In the genomic region with DNA sequence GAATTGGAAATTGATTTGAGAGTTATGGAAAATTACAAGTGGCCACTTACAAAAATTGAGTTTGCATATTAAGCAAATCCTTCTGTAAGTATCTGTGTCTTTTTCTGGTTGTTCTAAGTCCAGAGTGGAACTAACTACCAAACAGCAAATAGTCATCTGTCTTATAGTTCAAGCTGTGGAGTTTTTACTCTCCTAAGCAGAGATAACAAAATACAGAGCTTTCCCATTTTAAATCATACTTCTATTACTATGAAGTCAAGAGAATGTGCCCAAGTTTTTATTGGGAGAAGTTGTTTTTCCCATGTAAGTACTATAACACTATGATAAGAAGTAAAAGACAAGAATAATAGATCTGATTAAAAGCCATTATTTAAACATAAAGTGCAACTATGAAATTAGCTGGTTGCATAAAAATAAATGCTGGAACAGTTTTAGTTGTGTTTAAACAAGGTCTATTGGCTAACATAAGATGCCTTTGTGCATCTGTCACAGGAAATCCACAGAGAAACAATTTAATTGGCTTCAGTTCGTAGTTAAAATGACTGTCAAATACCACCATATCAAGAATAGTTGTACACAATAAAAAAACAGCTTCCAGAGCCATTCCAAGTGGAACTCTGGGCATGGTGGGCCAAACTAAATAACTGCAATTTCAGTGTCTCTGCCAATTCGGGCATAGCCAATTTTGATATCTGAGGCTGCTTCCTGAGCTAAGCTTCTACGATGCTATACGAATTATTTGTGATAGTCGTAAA, we compare ENCODE assay signal across 28 cellular contexts.
DNase-seq lines count a peak whose midpoint lies in the region; ATAC-seq and TF ChIP-seq lines count a peak whose summit lies in the region.
"Had no signal": no experiment of that assay in that cellular context is flagged by ENCODE, and none has a peak within 500 bp of the region (broad histone marks: within the 10 kb centered on the region; RNA-seq: fewer than 3 reads in every experiment).

No MANE protein-coding gene starts in this region.

- H3K79me2 ChIP-seq in SK-N-SH (ENCODE audit: insufficient read depth): no peaks in the 10 kb centered on the region

- no peak overlapping the region for H3K27ac ChIP-seq in SK-N-SH (ENCODE audit: low read depth in 2 of 2, low read length in 1 of 2)
- peak overlapping the region in 1 of 2 donors; percentile 24 for H3K27ac ChIP-seq in coronary artery
- no peak overlapping the region for H3K27ac ChIP-seq in aorta (ENCODE audit: low read depth in 1 of 2, low read length in 2 of 2)
- H3K27ac ChIP-seq in dorsolateral prefrontal cortex: no peak overlapping the region
- H3K27ac ChIP-seq: 22Rv1; BLaER1 treated with 17β-estradiol and CSF1 and Interleukin-3, amounts not matched to agents 10 nM and 100 nM; foreskin keratinocyte; Peyer's patch; SK-N-MC had no signal

- 83% methylated on average over 5 of the region's 5 CpGs for WGBS in SK-N-SH (ENCODE audit: low lambda C conversion rate)
- WGBS in aorta, 2 donors: 1 to 7% methylated on average over 5 of the region's 5 CpGs

- POLR2A ChIA-PET in SK-N-SH (lab: Yijun Ruan, JAX): no interaction called here

- H3K9ac ChIP-seq in SK-N-SH: no peak overlapping the region
- H3K9ac ChIP-seq: BLaER1 treated with 17β-estradiol and CSF1 and Interleukin-3, amounts not matched to agents 10 nM and 100 nM had no signal

- ATAC-seq in SK-N-SH treated with all-trans-retinoic acid at 6 μM for 48 hours (no peak), left ventricle myocardium superior (peak; percentile 80), aorta (ENCODE audit: low FRiP score) (peak; percentile 72), HG03469 (IDR thresholded peaks at IDR 0.05; ENCODE audit: unreplicated experiment) (no peak), HG02973 (IDR thresholded peaks at IDR 0.05; ENCODE audit: unreplicated experiment) (no peak)
- ATAC-seq: activated CD4-positive, CD25-positive, alpha-beta regulatory T cell treated with anti-CD3 and anti-CD28 coated beads, Interleukin-2, amount 50 U/mL, for 24 hours; activated T-cell treated with anti-CD3 and anti-CD28 coated beads, Interleukin-2, amount 50 U/mL, for 4 hours; effector memory CD8-positive, alpha-beta T cell; foreskin keratinocyte; HCT116; naive thymus-derived CD4-positive, alpha-beta T cell had no signal

- H3K36me3 ChIP-seq in SK-N-SH (replicated peaks in 1 of 2; ENCODE audit: control insufficient read depth in 1 of 2, insufficient read depth in 2 of 2, low read length in 1 of 2): no peaks in the 10 kb centered on the region
- no peaks in the 10 kb centered on the region for H3K36me3 ChIP-seq in aorta (ENCODE audit: control insufficient read depth in 1 of 2, insufficient read depth in 2 of 2, low read length in 1 of 2)
- H3K36me3 ChIP-seq: BLaER1 treated with 17β-estradiol and CSF1 and Interleukin-3, amounts not matched to agents 10 nM and 100 nM; Peyer's patch had no signal

- DNase-seq in SK-N-SH (no peak), coronary artery (ENCODE audit: low spot score) (no peak), left ventricle myocardium superior (no peak), aorta (no peak), dorsolateral prefrontal cortex (no peak)
- DNase-seq: activated naive CD4-positive, alpha-beta T cell treated with anti-CD3 and anti-CD28 coated beads for 36 hours; activated T-cell treated with anti-CD3 and anti-CD28 coated beads, Interleukin-2, amount 50 U/mL, for 4 hours; anterior cingulate cortex; effector memory CD8-positive, alpha-beta T cell; foreskin keratinocyte; Kasumi-1; kidney glomerular epithelial cell; mesendoderm; naive thymus-derived CD4-positive, alpha-beta T cell; NCI-H1048; NCI-H1930; NCI-H226; Peyer's patch; stimulated activated naive CD4-positive, alpha-beta T cell treated with Interleukin-2 at 50 U/mL for 16 hours; trophoblast cell had no signal

- no peak overlapping the region for H3K4me2 ChIP-seq in SK-N-SH
- H3K4me2 ChIP-seq: BLaER1 treated with 17β-estradiol and CSF1 and Interleukin-3, amounts not matched to agents 10 nM and 100 nM had no signal

- TF ChIP-seq EP300 in SK-N-SH (IDR thresholded peaks at IDR 0.05; ENCODE audit: borderline replicate concordance in 1 of 2, low read depth in 1 of 2, low read length in 1 of 2): no peak

- peak overlapping the region; percentile 41; the same call in 1 of the 2 replicates for H2AFZ ChIP-seq in SK-N-SH (ENCODE audit: low read depth)

- intact Hi-C loops in left ventricle myocardium superior (cut with micrococcal nuclease) (no loop called here), aorta (cut with DNase I) (no loop called here), dorsolateral prefrontal cortex (cut with DNase I) (no loop called here)

- H3K4me1 ChIP-seq in SK-N-SH (ENCODE audit: control insufficient read depth in 1 of 2, insufficient read depth in 2 of 2, low read depth in 1 of 2, low read length in 1 of 2) (no peaks in the 10 kb centered on the region), aorta (ENCODE audit: control insufficient read depth in 1 of 2, insufficient read depth in 2 of 2, low read length in 2 of 2) (no peaks in the 10 kb centered on the region)
- H3K4me1 ChIP-seq: BLaER1 treated with 17β-estradiol and CSF1 and Interleukin-3, amounts not matched to agents 10 nM and 100 nM; foreskin keratinocyte; Peyer's patch had no signal

- H3K4me3 ChIP-seq in SK-N-SH (ENCODE audit: low read depth in 2 of 2, low read length in 1 of 2): no peak overlapping the region
- H3K4me3 ChIP-seq in coronary artery: peak overlapping the region; percentile 17
- no peak overlapping the region for H3K4me3 ChIP-seq in aorta (ENCODE audit: low read length in 2 of 2)
- no peak overlapping the region for H3K4me3 ChIP-seq in dorsolateral prefrontal cortex
- H3K4me3 ChIP-seq: BLaER1 treated with 17β-estradiol and CSF1 and Interleukin-3, amounts not matched to agents 10 nM and 100 nM; Peyer's patch; SK-N-MC had no signal

- no peak for TF ChIP-seq CTCF in SK-N-SH (IDR thresholded peaks at IDR 0.05)
- TF ChIP-seq CTCF in coronary artery (IDR thresholded peaks at IDR 0.05): no peak
- no peak for TF ChIP-seq CTCF in dorsolateral prefrontal cortex (IDR thresholded peaks at IDR 0.05 in 54 of 56, conservative IDR thresholded peaks at IDR 0.05 in 2 of 56; ENCODE audit: low read depth in 1 of 56, partially characterized antibody in 56 of 56)

- H4K20me1 ChIP-seq in SK-N-SH (ENCODE audit: insufficient read depth): no peaks in the 10 kb centered on the region
- H4K20me1 ChIP-seq: BLaER1 treated with 17β-estradiol and CSF1 and Interleukin-3, amounts not matched to agents 10 nM and 100 nM had no signal

- H3K9me2 ChIP-seq in SK-N-SH: no peaks in the 10 kb centered on the region

- H3K9me3 ChIP-seq in SK-N-SH (no peaks in the 10 kb centered on the region), aorta (ENCODE audit: control insufficient read depth, low read length) (no peaks in the 10 kb centered on the region)
- H3K9me3 ChIP-seq: BLaER1 treated with 17β-estradiol and CSF1 and Interleukin-3, amounts not matched to agents 10 nM and 100 nM; Peyer's patch had no signal

- H3F3A ChIP-seq in SK-N-SH (replicated peaks; ENCODE audit: insufficient read depth): peaks cover 2% of the 10 kb centered on the region

- CTCF ChIA-PET in SK-N-SH (lab: Yijun Ruan, JAX): interaction anchor here (1.2 kb wide), 1 partner anchor 17 kb away, joined by 3 read pairs; no protein-coding TSS in a partner anchor

- H3K27me3 ChIP-seq in SK-N-SH (ENCODE audit: insufficient read depth) (no peaks in the 10 kb centered on the region), aorta (ENCODE audit: control insufficient read depth in 1 of 2, insufficient read depth in 2 of 2, low read length in 1 of 2) (no peaks in the 10 kb centered on the region), dorsolateral prefrontal cortex (no peaks in the 10 kb centered on the region)
- H3K27me3 ChIP-seq: BLaER1 treated with 17β-estradiol and CSF1 and Interleukin-3, amounts not matched to agents 10 nM and 100 nM; foreskin keratinocyte; Peyer's patch had no signal

- no peak for TF ChIP-seq RAD21 in SK-N-SH (IDR thresholded peaks at IDR 0.05; ENCODE audit: low read length)

TF ChIP-seq in SK-N-SH, 30 proteins besides CTCF, POLR2A, EP300 and RAD21 (continues in another document):
- no peak for TF ChIP-seq YY1 (IDR thresholded peaks at IDR 0.05; ENCODE audit: low read depth)
- no peak for TF ChIP-seq FOXJ3 (CRISPR knock-in tag; IDR thresholded peaks at IDR 0.05)
- TF ChIP-seq JUND (IDR thresholded peaks at IDR 0.05): no peak
- TF ChIP-seq, protein P1, sequence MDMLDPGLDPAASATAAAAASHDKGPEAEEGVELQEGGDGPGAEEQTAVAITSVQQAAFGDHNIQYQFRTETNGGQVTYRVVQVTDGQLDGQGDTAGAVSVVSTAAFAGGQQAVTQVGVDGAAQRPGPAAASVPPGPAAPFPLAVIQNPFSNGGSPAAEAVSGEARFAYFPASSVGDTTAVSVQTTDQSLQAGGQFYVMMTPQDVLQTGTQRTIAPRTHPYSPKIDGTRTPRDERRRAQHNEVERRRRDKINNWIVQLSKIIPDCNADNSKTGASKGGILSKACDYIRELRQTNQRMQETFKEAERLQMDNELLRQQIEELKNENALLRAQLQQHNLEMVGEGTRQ (IDR thresholded peaks at IDR 0.05; ENCODE audit: borderline replicate concordance, low read depth, low read length): no peak
- no peak for TF ChIP-seq POLR2AphosphoS5 (IDR thresholded peaks at IDR 0.05; ENCODE audit: low read depth, low read length)

TF ChIP-seq in SK-N-SH treated with all-trans-retinoic acid at 6 μM for 48 hours, 23 proteins besides CTCF, POLR2A, EP300 and RAD21:
- no peak for TF ChIP-seq TOX (CRISPR knock-in tag; IDR thresholded peaks at IDR 0.05; ENCODE audit: borderline replicate concordance)
- no peak for TF ChIP-seq CSDC2 (CRISPR knock-in tag; IDR thresholded peaks at IDR 0.05)
- TF ChIP-seq ZC3H10 (CRISPR knock-in tag; IDR thresholded peaks at IDR 0.05): no peak

Comparison
In these comparisons a context has a peak if more than half of its experiments do, and no peak if none do; other contexts are left out.
1. ATAC-seq: peak in left ventricle myocardium superior (single experiment) and aorta (single experiment); none in SK-N-SH treated with all-trans-retinoic acid at 6 μM for 48 hours (single experiment), HG03469 (single experiment) and HG02973 (single experiment).